Comparison of ENCODE assay signal across 10 cellular contexts in genomic region chr5:59317023-59317771, GRCh38.
DNase-seq lines count a peak whose midpoint lies in the region; ATAC-seq and TF ChIP-seq lines count a peak whose summit lies in the region.
"Had no signal": no experiment of that assay in that cellular context is flagged by ENCODE, and none has a peak within 500 bp of the region (broad histone marks: within the 10 kb centered on the region; RNA-seq: fewer than 3 reads in every experiment).

No MANE protein-coding gene starts in this region.

- H3K27ac Mint-ChIP-seq in immature natural killer cell, result no peak overlapping the region
- H3K27ac Mint-ChIP-seq: effector memory CD8-positive, alpha-beta T cell had no signal

- H3K4me3 Mint-ChIP-seq in immature natural killer cell, result no peak overlapping the region
- H3K4me3 Mint-ChIP-seq: effector memory CD8-positive, alpha-beta T cell had no signal

- peaks cover 0 to 3% (median 2%) of the 10 kb centered on the region in 3 donors for H3K27me3 Mint-ChIP-seq in immature natural killer cell (ENCODE audit: low read depth in 3 of 3)

- no peaks in the 10 kb centered on the region for H3K4me1 ChIP-seq in adipocyte (ENCODE audit: control insufficient read depth, insufficient read depth, low read length)
- H3K4me1 ChIP-seq in suprapubic skin, result peaks cover 15% of the 10 kb centered on the region

- no peak for TF ChIP-seq POLR2A in suprapubic skin (IDR thresholded peaks at IDR 0.05)

- DNase-seq in DMS153 (lab: John Stamatoyannopoulos, UW) (peak; percentile 46), DMS153 treated with DMSO at 0.1 percent for 48 hours (lab: John Stamatoyannopoulos, UW; ENCODE audit: unreplicated experiment) (no peak), adipocyte (ENCODE audit: low read depth) (peak; percentile 47), iris pigment epithelial cell (ENCODE audit: low read depth) (peak; percentile 81), suprapubic skin (ENCODE audit: low spot score in 2 of 2) (no peak), immature natural killer cell (no peak)
- DNase-seq: effector memory CD8-positive, alpha-beta T cell had no signal

- H3K27me3 ChIP-seq in adipocyte (replicated peaks; ENCODE audit: control insufficient read depth, insufficient read depth, low read length) (peaks cover 5% of the 10 kb centered on the region), suprapubic skin (no peaks in the 10 kb centered on the region)

- ATAC-seq in HG03520 (IDR thresholded peaks at IDR 0.05; ENCODE audit: unreplicated experiment) (no peak), GM21723 (IDR thresholded peaks at IDR 0.05; ENCODE audit: unreplicated experiment) (no peak)
- ATAC-seq: effector memory CD8-positive, alpha-beta T cell had no signal

- H3K9me3 Mint-ChIP-seq in immature natural killer cell, result peaks cover 0 to 2% (median 0%) of the 10 kb centered on the region in 6 donors
- H3K9me3 Mint-ChIP-seq: effector memory CD8-positive, alpha-beta T cell had no signal

- WGBS in suprapubic skin, result 29% methylated on average over 6 of the region's 6 CpGs

- H3K9me3 ChIP-seq in adipocyte (ENCODE audit: control insufficient read depth, low read length) (no peaks in the 10 kb centered on the region), suprapubic skin (no peaks in the 10 kb centered on the region)

- peak overlapping the region; percentile 53 for H3K27ac ChIP-seq in suprapubic skin
- H3K27ac ChIP-seq: HL-60 had no signal

- H3K4me1 Mint-ChIP-seq in immature natural killer cell, result no peaks in the 10 kb centered on the region

- H3K4me3 ChIP-seq in adipocyte (ENCODE audit: low read length), result no peak overlapping the region
- H3K4me3 ChIP-seq in suprapubic skin, result no peak overlapping the region

- H3K9ac ChIP-seq in adipocyte (ENCODE audit: low read length), result no peak overlapping the region

- TF ChIP-seq CTCF in suprapubic skin (IDR thresholded peaks at IDR 0.05), result no peak

- H3K36me3 ChIP-seq in adipocyte (ENCODE audit: control insufficient read depth, insufficient read depth, low read length, severe bottlenecking), result no peaks in the 10 kb centered on the region
- H3K36me3 ChIP-seq in suprapubic skin, result no peaks in the 10 kb centered on the region

- H3K36me3 Mint-ChIP-seq in immature natural killer cell, result no peaks in the 10 kb centered on the region

- no peak for TF ChIP-seq EP300 in suprapubic skin (IDR thresholded peaks at IDR 0.05)

Comparison
In these comparisons a context has a peak if more than half of its experiments do, and no peak if none do; other contexts are left out.
1. DNase-seq: peak in DMS153 (single experiment), adipocyte (single experiment) and iris pigment epithelial cell (single experiment); none in DMS153 treated with DMSO at 0.1 percent for 48 hours (single experiment), suprapubic skin (0 of 2) and immature natural killer cell (0 of 3).